ENCODE assay signal across 19 cellular contexts in the genomic region with DNA sequence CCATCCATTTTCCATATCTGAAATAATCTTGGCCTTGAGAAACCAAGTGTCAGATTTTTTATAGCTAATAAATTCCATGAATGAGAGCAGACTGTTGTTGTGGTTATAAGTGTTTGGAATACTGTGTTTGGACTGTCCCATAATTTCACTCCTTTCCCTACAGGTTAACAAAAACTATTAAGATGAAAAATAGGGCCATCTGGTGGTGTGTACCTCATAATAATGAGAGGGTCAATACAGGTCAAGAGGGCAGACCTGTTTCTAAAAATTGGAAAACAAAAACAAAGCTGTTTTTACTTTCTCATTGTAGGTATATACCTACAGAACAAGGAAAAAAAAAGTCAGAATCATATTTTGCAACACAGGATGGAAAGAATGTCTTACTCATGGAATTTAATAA.
DNase-seq lines count a peak whose midpoint lies in the region; ATAC-seq and TF ChIP-seq lines count a peak whose summit lies in the region.
"Had no signal": no experiment of that assay in that cellular context is flagged by ENCODE, and none has a peak within 500 bp of the region (broad histone marks: within the 10 kb centered on the region; RNA-seq: fewer than 3 reads in every experiment).

No MANE protein-coding gene starts in this region.

- H3K4ac ChIP-seq in neuronal stem cell (ENCODE audit: low read length): no peak overlapping the region

- no peak overlapping the region for H2BK15ac ChIP-seq in neuronal stem cell (ENCODE audit: low read length)

- ATAC-seq in body of pancreas (no peak), GM21619 (IDR thresholded peaks at IDR 0.05; ENCODE audit: unreplicated experiment) (no peak)
- ATAC-seq: activated CD8-positive, alpha-beta memory T cell treated with anti-CD3 and anti-CD28 coated beads, Interleukin-2, amount 10 ng/mL, durations not matched to agents 7 days and 5 days had no signal

- H3K4me3 ChIP-seq in Loucy (ENCODE audit: low read length, poor library complexity, severe bottlenecking) (no peak overlapping the region), body of pancreas (no peak overlapping the region), neuronal stem cell (ENCODE audit: low read length in 2 of 2) (no peak overlapping the region)
- H3K4me3 ChIP-seq: upper lobe of left lung had no signal

- H3K27ac ChIP-seq in body of pancreas (no peak overlapping the region), neuronal stem cell (replicated peaks; ENCODE audit: low read length) (no peak overlapping the region)
- H3K27ac ChIP-seq: upper lobe of left lung had no signal

- H3K9ac ChIP-seq in Loucy (ENCODE audit: low read depth, low read length, poor library complexity, severe bottlenecking) (no peak overlapping the region), neuronal stem cell (ENCODE audit: low read depth, low read length, poor library complexity) (no peak overlapping the region)

- no peak overlapping the region for H2BK5ac ChIP-seq in neuronal stem cell (ENCODE audit: low read length)

- H3K27me3 ChIP-seq in Loucy (ENCODE audit: insufficient read depth, low read length, poor library complexity, severe bottlenecking) (no peaks in the 10 kb centered on the region), body of pancreas (no peaks in the 10 kb centered on the region), neuronal stem cell (ENCODE audit: control insufficient read depth in 3 of 3, insufficient read depth in 3 of 3, low read depth in 1 of 3, low read length in 3 of 3) (no peaks in the 10 kb centered on the region)
- H3K27me3 ChIP-seq: upper lobe of left lung had no signal

- H4K91ac ChIP-seq in neuronal stem cell (ENCODE audit: low read depth, low read length, poor library complexity): no peak overlapping the region

- no peaks in the 10 kb centered on the region for H3K36me3 Mint-ChIP-seq in nephron (ENCODE audit: low read depth)
- H3K36me3 Mint-ChIP-seq: activated CD8-positive, alpha-beta memory T cell treated with anti-CD3 and anti-CD28 coated beads, Interleukin-2, amount 10 ng/mL, durations not matched to agents 7 days and 5 days; brain; IgD-negative memory B cell had no signal

- H3K14ac ChIP-seq in neuronal stem cell (ENCODE audit: low read length): no peak overlapping the region

- H3K23ac ChIP-seq in neuronal stem cell (ENCODE audit: low read depth, low read length, poor library complexity): no peak overlapping the region

- H4K20me1 ChIP-seq in Loucy (ENCODE audit: insufficient read depth, low read length, poor library complexity, severe bottlenecking): no peaks in the 10 kb centered on the region

- H3K4me2 ChIP-seq in Loucy (ENCODE audit: low read depth, low read length, poor library complexity, severe bottlenecking) (no peak overlapping the region), neuronal stem cell (ENCODE audit: insufficient read depth, low read length, poor library complexity, severe bottlenecking) (no peak overlapping the region)

- H3K9me3 ChIP-seq in Loucy (ENCODE audit: insufficient read depth, low read depth, low read length): no peaks in the 10 kb centered on the region
- H3K9me3 ChIP-seq in body of pancreas: no peaks in the 10 kb centered on the region
- no peaks in the 10 kb centered on the region for H3K9me3 ChIP-seq in neuronal stem cell (replicated peaks in 1 of 2; ENCODE audit: control insufficient read depth in 2 of 2, insufficient read depth in 1 of 2, low read depth in 1 of 2, low read length in 2 of 2)
- H3K9me3 ChIP-seq: upper lobe of left lung had no signal

- TF ChIP-seq POLR2A in body of pancreas (IDR thresholded peaks at IDR 0.05): no peak

- H3F3A ChIP-seq in Loucy (ENCODE audit: low read depth): no peaks in the 10 kb centered on the region

- H2BK120ac ChIP-seq in neuronal stem cell (ENCODE audit: low read depth, low read length): no peak overlapping the region

- H2AK5ac ChIP-seq in neuronal stem cell (ENCODE audit: low read depth, low read length): no peak overlapping the region

- peak overlapping the region in 2 of 3 experiments; percentile 3 to 6 for H3K27ac Mint-ChIP-seq in nephron
- H3K27ac Mint-ChIP-seq: activated CD8-positive, alpha-beta memory T cell treated with anti-CD3 and anti-CD28 coated beads, Interleukin-2, amount 10 ng/mL, durations not matched to agents 7 days and 5 days; IgD-negative memory B cell; T-helper 1 cell treated with Interleukin-12 subunit alpha and Interleukin-12 subunit beta and Interleukin-4 antibody, amounts not matched to agents 30 μg/mL and 1 μg/mL, for 36 hours had no signal

- H3K9me2 ChIP-seq in Loucy (replicated peaks; ENCODE audit: low read depth, low read length): no peaks in the 10 kb centered on the region

- intact Hi-C loops in body of pancreas (cut with DNase I): no loop called here

- TF ChIP-seq CTCF in Loucy (conservative IDR thresholded peaks at IDR 0.05; ENCODE audit: low read length): peak; percentile 30; the same call in 1 of the 2 replicates
- TF ChIP-seq CTCF in body of pancreas (IDR thresholded peaks at IDR 0.05): peak in 5 of 7 experiments; percentile 12 to 26 (median 19)
- no peak for TF ChIP-seq CTCF in nephron (IDR thresholded peaks at IDR 0.05; ENCODE audit: unreplicated experiment in 3 of 3)

- no peaks in the 10 kb centered on the region for H3K4me1 ChIP-seq in Loucy (ENCODE audit: insufficient read depth, low read length, poor library complexity, severe bottlenecking)
- H3K4me1 ChIP-seq in body of pancreas: peaks cover 14% of the 10 kb centered on the region
- H3K4me1 ChIP-seq in neuronal stem cell (ENCODE audit: control insufficient read depth in 2 of 2, insufficient read depth in 1 of 2, low read depth in 1 of 2, low read length in 2 of 2): peaks cover 2 to 9% of the 10 kb centered on the region in 2 donors
- H3K4me1 ChIP-seq: upper lobe of left lung had no signal

- no peak overlapping the region for H3K4me3 Mint-ChIP-seq in nephron
- H3K4me3 Mint-ChIP-seq: activated CD8-positive, alpha-beta memory T cell treated with anti-CD3 and anti-CD28 coated beads, Interleukin-2, amount 10 ng/mL, durations not matched to agents 7 days and 5 days; brain; IgD-negative memory B cell; T-helper 1 cell treated with Interleukin-12 subunit alpha and Interleukin-12 subunit beta and Interleukin-4 antibody, amounts not matched to agents 30 μg/mL and 1 μg/mL, for 36 hours had no signal

- H3K36me3 ChIP-seq in Loucy (ENCODE audit: insufficient read depth, low read length): no peaks in the 10 kb centered on the region
- no peaks in the 10 kb centered on the region for H3K36me3 ChIP-seq in body of pancreas (replicated peaks in 1 of 2; ENCODE audit: insufficient read depth in 1 of 2, low read depth in 2 of 2)
- H3K36me3 ChIP-seq in neuronal stem cell (replicated peaks in 1 of 2; ENCODE audit: control insufficient read depth in 2 of 2, insufficient read depth in 2 of 2, low read length in 2 of 2): no peaks in the 10 kb centered on the region
- H3K36me3 ChIP-seq: upper lobe of left lung had no signal

- no peaks in the 10 kb centered on the region for H3K27me3 Mint-ChIP-seq in nephron (ENCODE audit: low read depth)
- H3K27me3 Mint-ChIP-seq: activated CD8-positive, alpha-beta memory T cell treated with anti-CD3 and anti-CD28 coated beads, Interleukin-2, amount 10 ng/mL, durations not matched to agents 7 days and 5 days; brain; IgD-negative memory B cell had no signal

- H3K18ac ChIP-seq in neuronal stem cell (ENCODE audit: low read length): no peak overlapping the region

- H2AFZ ChIP-seq in Loucy (ENCODE audit: low read length) (no peak overlapping the region), neuronal stem cell (ENCODE audit: low read length) (no peak overlapping the region)

- DNase-seq in EL: peak; percentile 1
- DNase-seq in body of pancreas: no peak
- no peak for DNase-seq in activated naive CD4-positive, alpha-beta T cell treated with anti-CD3 and anti-CD28 coated beads, Interleukin-2, amount 50 U/mL, for 16 hours
- DNase-seq in neuronal stem cell (ENCODE audit: low spot score): no peak
- DNase-seq: activated CD4-positive, CD25-positive, alpha-beta regulatory T cell; activated CD8-positive, alpha-beta memory T cell treated with anti-CD3 and anti-CD28 coated beads, Interleukin-2, amount 10 ng/mL, durations not matched to agents 7 days and 5 days; activated gamma-delta T cell treated with Interleukin-2 at 50 U/mL for 16 hours; C1 segment of cervical spinal cord; foreskin melanocyte; NCI-H1436; NCI-H510A; stimulated activated naive CD4-positive, alpha-beta T cell; upper lobe of left lung had no signal

- peaks cover 23% of the 10 kb centered on the region for H3K4me1 Mint-ChIP-seq in nephron
- H3K4me1 Mint-ChIP-seq: activated CD8-positive, alpha-beta memory T cell treated with anti-CD3 and anti-CD28 coated beads, Interleukin-2, amount 10 ng/mL, durations not matched to agents 7 days and 5 days; IgD-negative memory B cell had no signal

- H3K79me2 ChIP-seq in Loucy (ENCODE audit: insufficient read depth, low read length): no peaks in the 10 kb centered on the region

- H3K9me3 Mint-ChIP-seq in nephron: no peaks in the 10 kb centered on the region
- H3K9me3 Mint-ChIP-seq: brain; IgD-negative memory B cell; T-helper 1 cell treated with Interleukin-12 subunit alpha and Interleukin-12 subunit beta and Interleukin-4 antibody, amounts not matched to agents 30 μg/mL and 1 μg/mL, for 36 hours had no signal

- no peaks in the 10 kb centered on the region for H3K79me1 ChIP-seq in neuronal stem cell (ENCODE audit: low read depth, low read length)

- no peak overlapping the region for H2BK12ac ChIP-seq in neuronal stem cell (ENCODE audit: low read length)

- H4K8ac ChIP-seq in neuronal stem cell (ENCODE audit: low read depth, low read length): no peak overlapping the region

Comparison
In these comparisons a context has a peak if more than half of its experiments do, and no peak if none do; other contexts are left out.
1. CTCF ChIP-seq: peak in Loucy (single experiment) and body of pancreas (5 of 7); none in nephron (0 of 3).